ENCODE assay signal across 27 cellular contexts in genomic region chr6:20881365-20881764, GRCh38.
"Had no signal": no experiment of that assay in that cellular context is flagged by ENCODE, and none has a peak within 500 bp of the region (broad histone marks: within the 10 kb centered on the region; RNA-seq: fewer than 3 reads in every experiment).

No MANE protein-coding gene starts in this region.

- H3K27me3 ChIP-seq: SJCRH30 had no signal

- FAIRE-seq: bronchial epithelial cell had no signal

- H3K9me3 ChIP-seq: SJCRH30, SK-N-SH had no signal

- H3K36me3 ChIP-seq: SJCRH30, WERI-Rb-1 had no signal

- H3K27me3 Mint-ChIP-seq: activated CD8-positive, alpha-beta T cell treated with anti-CD3 and anti-CD28 coated beads for 36 hours; activated naive CD4-positive, alpha-beta T cell treated with anti-CD3 and anti-CD28 coated beads, Interleukin-2, amount 50 U/mL, for 24 hours had no signal

- H3K27ac Mint-ChIP-seq: activated CD8-positive, alpha-beta T cell treated with anti-CD3 and anti-CD28 coated beads for 36 hours; activated naive CD4-positive, alpha-beta T cell treated with anti-CD3 and anti-CD28 coated beads, Interleukin-2, amount 50 U/mL, for 24 hours had no signal

- H3K4me1 Mint-ChIP-seq: activated naive CD4-positive, alpha-beta T cell treated with anti-CD3 and anti-CD28 coated beads, Interleukin-2, amount 50 U/mL, for 24 hours had no signal

- H3K4me3 Mint-ChIP-seq: activated CD8-positive, alpha-beta T cell treated with anti-CD3 and anti-CD28 coated beads for 36 hours; activated naive CD4-positive, alpha-beta T cell treated with anti-CD3 and anti-CD28 coated beads, Interleukin-2, amount 50 U/mL, for 24 hours had no signal

- H3K9ac ChIP-seq: SK-N-SH had no signal

- ATAC-seq: activated CD4-positive, CD25-positive, alpha-beta regulatory T cell treated with anti-CD3 and anti-CD28 coated beads, Interleukin-2, amount 50 U/mL, for 24 hours; activated CD8-positive, alpha-beta T cell treated with anti-CD3 and anti-CD28 coated beads for 36 hours; Panc1; Right ventricle myocardium inferior had no signal

- H3K4me2 ChIP-seq: SK-N-SH had no signal

- H3K9me2 ChIP-seq: SK-N-SH had no signal

- H3K27ac ChIP-seq: SJCRH30, WERI-Rb-1 had no signal

- DNase-seq: activated CD4-positive, alpha-beta T cell treated with anti-CD3 and anti-CD28 coated beads for 4 hours; activated CD8-positive, alpha-beta memory T cell treated with anti-CD3 and anti-CD28 coated beads, Interleukin-2, amount 50 U/mL, for 4 hours; activated CD8-positive, alpha-beta T cell treated with anti-CD3 and anti-CD28 coated beads for 36 hours; activated naive CD4-positive, alpha-beta T cell; activated T-cell treated with anti-CD3 and anti-CD28 coated beads, Interleukin-2, amount 50 U/mL, for 1 hour; aorta; central memory CD4-positive, alpha-beta T cell; Karpas-422; MM.1S; NCI-H1105; NCI-H1436; NCI-H187; NCI-H2081; NCI-H345; NCI-H510A treated with DMSO at 0.1 percent for 48 hours; NK-92 treated with Interleukin-12 subunit alpha and Interleukin-12 subunit beta, amount 100 ng/mL, for 24 hours; OCI-M1; RPMI8226; SJCRH30; SK-N-SH; T-helper 1 cell; WERI-Rb-1 had no signal

- H3K4me3 ChIP-seq: SJCRH30 had no signal
